Comparison of ENCODE assay signal across 8 cellular contexts in the genomic region with DNA sequence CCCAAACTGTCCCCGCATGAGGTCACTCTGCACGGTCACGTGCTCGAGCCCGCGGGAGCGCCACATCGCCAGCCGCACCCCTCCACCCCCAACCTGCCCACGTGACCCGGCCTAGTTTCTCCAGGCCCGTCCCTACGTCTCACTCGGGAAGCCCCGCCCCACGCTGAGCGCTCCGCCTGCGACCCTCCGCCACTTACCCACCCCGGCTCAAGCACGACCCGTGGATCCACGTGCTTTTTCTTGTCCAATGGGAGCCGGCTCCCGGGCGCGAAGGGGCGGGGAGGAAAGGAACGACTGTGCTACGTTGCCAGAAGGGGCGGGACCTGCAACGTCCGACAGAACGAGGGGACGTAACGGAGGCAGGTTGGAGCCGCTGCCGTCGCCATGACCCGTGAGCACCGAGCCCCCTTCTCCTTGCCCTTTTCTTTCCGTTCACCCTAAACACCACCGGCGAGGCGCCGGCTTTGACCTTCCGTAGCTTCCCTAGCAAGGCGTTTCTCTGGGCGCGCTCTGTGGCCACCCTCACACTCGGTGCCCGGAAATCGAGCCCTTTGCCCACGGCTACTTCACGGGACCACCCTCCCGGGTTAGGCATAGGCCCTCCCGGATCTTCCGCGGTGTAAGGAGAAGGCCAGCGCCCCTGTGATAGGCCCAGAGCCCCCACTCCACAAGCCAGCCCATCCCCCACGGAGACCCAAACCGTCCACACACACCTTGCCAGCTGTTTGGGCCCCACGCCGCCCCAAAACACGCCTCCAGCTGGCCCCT. TPM values are rescaled to one million over a fixed set of nuclear protein-coding genes. Genes with fewer than 3 reads are reported as not detected.
DNase-seq lines count a peak whose midpoint lies in the region; ATAC-seq lines count a peak whose summit lies in the region.

TSS of gene SERF2 (plus strand) at position 328 of the 768 bp plus-strand sequence. CDS start at position 385, 57 bp downstream.

- peak; percentile 99 for DNase-seq in COLO829 (ENCODE audit: low spot score)
- peak in 75 of 76 experiments; percentile 71 to 100 (median 99) for DNase-seq in HUDEP-2 (lab: John Stamatoyannopoulos, UW; ENCODE audit: unreplicated experiment in 76 of 76)
- peak; percentile 97 for DNase-seq in NT2/D1 (ENCODE audit: low read depth, low spot score)
- DNase-seq in activated CD8-positive, alpha-beta memory T cell treated with anti-CD3 and anti-CD28 coated beads, Interleukin-2, amount 10 ng/mL, durations not matched to agents 7 days and 5 days = peak; percentile 100
- DNase-seq in mesendoderm = peak; percentile 100
- peak; percentile 99 for DNase-seq in stimulated activated CD8-positive, alpha-beta memory T cell treated with anti-CD3 and anti-CD28 coated beads, Interleukin-15, amount 100 ng/mL, for 1 hour (ENCODE audit: low read depth)

- H3K4me3 ChIP-seq in NT2/D1 (ENCODE audit: insufficient read length, low read depth) (peak within 1 kb of the TSS; percentile 92), endocrine pancreas (ENCODE audit: control insufficient read depth, insufficient read depth, low read length) (peak within 1 kb of the TSS; percentile 80), mesendoderm (ENCODE audit: low read length) (peak within 1 kb of the TSS; percentile 95)

- H3K56ac ChIP-seq in mesendoderm (ENCODE audit: low read length) = peak within 1 kb of the TSS; percentile 98

- no peak within 1 kb of the TSS for H2BK15ac ChIP-seq in mesendoderm (replicated peaks; ENCODE audit: low read depth)

- peak within 1 kb of the TSS; percentile 95 for H3K4ac ChIP-seq in mesendoderm (ENCODE audit: low read depth, low read length)

- peaks cover 30% of the 10 kb centered on the region for H3K36me3 Mint-ChIP-seq in activated CD8-positive, alpha-beta memory T cell treated with anti-CD3 and anti-CD28 coated beads, Interleukin-2, amount 10 ng/mL, durations not matched to agents 7 days and 5 days

- peak; percentile 81 for ATAC-seq in GM21367 (IDR thresholded peaks at IDR 0.05; ENCODE audit: unreplicated experiment)
- peak; percentile 96 for ATAC-seq in activated CD8-positive, alpha-beta memory T cell treated with anti-CD3 and anti-CD28 coated beads, Interleukin-2, amount 10 ng/mL, durations not matched to agents 7 days and 5 days

- H3K18ac ChIP-seq in mesendoderm (ENCODE audit: low read length) = peak within 1 kb of the TSS; percentile 78

- H2BK5ac ChIP-seq in mesendoderm (ENCODE audit: low read length) = peak within 1 kb of the TSS; percentile 95

- no peak within 1 kb of the TSS for H2BK120ac ChIP-seq in mesendoderm (ENCODE audit: low read depth, low read length)

- peak within 1 kb of the TSS; percentile 98 for H3K4me3 Mint-ChIP-seq in activated CD8-positive, alpha-beta memory T cell treated with anti-CD3 and anti-CD28 coated beads, Interleukin-2, amount 10 ng/mL, durations not matched to agents 7 days and 5 days

- H3K79me2 ChIP-seq in mesendoderm (ENCODE audit: control insufficient read depth, insufficient read depth, low read length) = peaks cover 16% of the 10 kb centered on the region

- H2AK5ac ChIP-seq in mesendoderm (ENCODE audit: low read length) = peak within 1 kb of the TSS; percentile 48

- no CpG with 5 or more reads among the region's 66 CpGs for WGBS in mesendoderm (ENCODE audit: extremely low coverage, insufficient coverage, low lambda C conversion rate)

- CTCF ChIA-PET in activated CD8-positive, alpha-beta memory T cell treated with anti-CD3 and anti-CD28 coated beads, Interleukin-2, amount 10 ng/mL, durations not matched to agents 7 days and 5 days (lab: Charles Lee) = interaction anchor here (0.9 to 6.1 kb wide), 3 partner anchors 16 to 39 kb away, joined by 3 to 39 read pairs (median 3); partner anchors contain the start of gene ELL3

- H3K4me2 ChIP-seq in mesendoderm (ENCODE audit: low read length) = peak within 1 kb of the TSS; percentile 92

- H3K36me3 ChIP-seq in NT2/D1 (ENCODE audit: insufficient read depth, insufficient read length, low read length) (peaks cover 44% of the 10 kb centered on the region), endocrine pancreas (ENCODE audit: control insufficient read depth, insufficient read depth, low read length) (no peaks in the 10 kb centered on the region), mesendoderm (ENCODE audit: control insufficient read depth, insufficient read depth, low read length) (peaks cover 2% of the 10 kb centered on the region)

- H3K9ac ChIP-seq in NT2/D1 (ENCODE audit: insufficient read length, low read depth) (peak within 1 kb of the TSS; percentile 97), endocrine pancreas (ENCODE audit: control insufficient read depth, insufficient read depth, low read length) (peak within 1 kb of the TSS; percentile 99), mesendoderm (ENCODE audit: low read length) (peak within 1 kb of the TSS; percentile 99)

- H3K9me3 ChIP-seq in NT2/D1 (ENCODE audit: insufficient read depth, low read length) (no peaks in the 10 kb centered on the region), endocrine pancreas (ENCODE audit: control insufficient read depth, low read length) (no peaks in the 10 kb centered on the region)

- H3K4me1 Mint-ChIP-seq in activated CD8-positive, alpha-beta memory T cell treated with anti-CD3 and anti-CD28 coated beads, Interleukin-2, amount 10 ng/mL, durations not matched to agents 7 days and 5 days = peaks cover 36% of the 10 kb centered on the region

- H3K27me3 Mint-ChIP-seq in activated CD8-positive, alpha-beta memory T cell treated with anti-CD3 and anti-CD28 coated beads, Interleukin-2, amount 10 ng/mL, durations not matched to agents 7 days and 5 days = no peaks in the 10 kb centered on the region

- peak within 1 kb of the TSS; percentile 91 for H3K23ac ChIP-seq in mesendoderm (ENCODE audit: low read length)

- peak within 1 kb of the TSS; percentile 17 for H4K8ac ChIP-seq in mesendoderm (ENCODE audit: low read depth, low read length)

- H3K79me1 ChIP-seq in mesendoderm (ENCODE audit: low read length) = peaks cover 20% of the 10 kb centered on the region

- H3K4me1 ChIP-seq in NT2/D1 (ENCODE audit: insufficient read depth, insufficient read length) = peaks cover 9% of the 10 kb centered on the region
- no peaks in the 10 kb centered on the region for H3K4me1 ChIP-seq in endocrine pancreas (ENCODE audit: control insufficient read depth, insufficient read depth, low read length)
- H3K4me1 ChIP-seq in mesendoderm (ENCODE audit: control insufficient read depth, low read depth, low read length) = peaks cover 23% of the 10 kb centered on the region

- H3K9me3 Mint-ChIP-seq in activated CD8-positive, alpha-beta memory T cell treated with anti-CD3 and anti-CD28 coated beads, Interleukin-2, amount 10 ng/mL, durations not matched to agents 7 days and 5 days (ENCODE audit: low read depth) = no peaks in the 10 kb centered on the region

- H3K27me3 ChIP-seq in NT2/D1 (ENCODE audit: insufficient read depth, insufficient read length) (no peaks in the 10 kb centered on the region), endocrine pancreas (ENCODE audit: control insufficient read depth, insufficient read depth, low read length) (no peaks in the 10 kb centered on the region), mesendoderm (ENCODE audit: insufficient read depth, low read length, poor library complexity) (no peaks in the 10 kb centered on the region)

- peak within 1 kb of the TSS; percentile 98 for H3K27ac Mint-ChIP-seq in activated CD8-positive, alpha-beta memory T cell treated with anti-CD3 and anti-CD28 coated beads, Interleukin-2, amount 10 ng/mL, durations not matched to agents 7 days and 5 days

- H3K27ac ChIP-seq in mesendoderm (ENCODE audit: low read depth, low read length) = peak within 1 kb of the TSS; percentile 25

- peak within 1 kb of the TSS; percentile 84 for H4K5ac ChIP-seq in mesendoderm (ENCODE audit: low read length)

RNA-seq across cellular contexts. Expression of gene SERF2, which starts in this region (rescaled TPM):
- 100 to 1,000 TPM; 804 to 808 TPM for total RNA-seq in activated CD8-positive, alpha-beta memory T cell treated with anti-CD3 and anti-CD28 coated beads, Interleukin-2, amount 10 ng/mL, durations not matched to agents 7 days and 5 days
- 1,336 TPM for polyA plus RNA-seq in mesendoderm (2013, experiment 1 of 2)
- polyA plus RNA-seq in mesendoderm (2013, experiment 2 of 2) = 1,339 TPM

Comparison
In these comparisons a context has a peak if more than half of its experiments do, and no peak if none do; other contexts are left out.
1. Peak in every context shown above with its lines: DNase-seq, ATAC-seq, H3K4me3 ChIP-seq and H3K27ac ChIP-seq.